12 cellular contexts compared by ENCODE assay signal in genomic region chrX:9285342-9285771, GRCh38.
A peak's percentile ranks its signal among the peaks of the same experiment; 100 is the strongest.
DNase-seq lines count a peak whose midpoint lies in the region; ATAC-seq and TF ChIP-seq lines count a peak whose summit lies in the region.
"Had no signal": no experiment of that assay in that cellular context is flagged by ENCODE, and none has a peak within 500 bp of the region (broad histone marks: within the 10 kb centered on the region; RNA-seq: fewer than 3 reads in every experiment).

No MANE protein-coding gene starts in this region.

- ATAC-seq in HG03342 (IDR thresholded peaks at IDR 0.05; ENCODE audit: unreplicated experiment), result peak; percentile 47
- ATAC-seq in activated CD8-positive, alpha-beta T cell treated with anti-CD3 and anti-CD28 coated beads for 36 hours, result peak; percentile 96
- ATAC-seq in activated naive CD8-positive, alpha-beta T cell treated with anti-CD3 and anti-CD28 coated beads, Interleukin-2, amount 50 U/mL, for 24 hours, result peak; percentile 97

- intact Hi-C loops in activated CD8-positive, alpha-beta T cell treated with anti-CD3 and anti-CD28 coated beads for 36 hours (cut with micrococcal nuclease), result loop anchor here (10.0 kb wide), 1 partner anchor 179 kb away; the partner anchor contains the start of gene TBL1X

- no peak overlapping the region for H3K4me3 Mint-ChIP-seq in activated CD8-positive, alpha-beta T cell treated with anti-CD3 and anti-CD28 coated beads for 36 hours
- peak overlapping the region; percentile 74 for H3K4me3 Mint-ChIP-seq in activated naive CD8-positive, alpha-beta T cell treated with anti-CD3 and anti-CD28 coated beads, Interleukin-2, amount 50 U/mL, for 24 hours

- H3K9me3 Mint-ChIP-seq in activated CD8-positive, alpha-beta T cell treated with anti-CD3 and anti-CD28 coated beads for 36 hours, result no peaks in the 10 kb centered on the region
- no peaks in the 10 kb centered on the region for H3K9me3 Mint-ChIP-seq in activated naive CD8-positive, alpha-beta T cell treated with anti-CD3 and anti-CD28 coated beads, Interleukin-2, amount 50 U/mL, for 24 hours

- H3K27ac ChIP-seq in caudate nucleus (ENCODE audit: low read depth, low read length), result no peak overlapping the region

- DNase-seq in activated CD8-positive, alpha-beta T cell treated with anti-CD3 and anti-CD28 coated beads for 36 hours, result peak; percentile 86
- DNase-seq in activated naive CD8-positive, alpha-beta T cell treated with anti-CD3 and anti-CD28 coated beads, Interleukin-2, amount 50 U/mL, for 24 hours, result peak; percentile 55
- peak; percentile 15 to 58 for DNase-seq in stimulated activated CD8-positive, alpha-beta memory T cell treated with anti-CD3 and anti-CD28 coated beads, Interleukin-4, amount 100 ng/mL, for 4 hours (ENCODE audit: low read depth in 2 of 2, low spot score in 1 of 2)
- DNase-seq in AG20443 (ENCODE audit: low spot score) (no peak), NCI-H510A (lab: John Stamatoyannopoulos, UW) (no peak), caudate nucleus (lab: John Stamatoyannopoulos, UW) (no peak), SKM-1 (lab: John Stamatoyannopoulos, UW; ENCODE audit: unreplicated experiment) (no peak)
- DNase-seq: DMS 273 treated with DMSO at 0.1 percent for 48 hours, midbrain, NCI-H187 treated with DMSO at 0.1 percent for 48 hours, SW 1271 had no signal

- CTCF ChIA-PET in activated CD8-positive, alpha-beta T cell treated with anti-CD3 and anti-CD28 coated beads for 36 hours (lab: Charles Lee), result no interaction called here

- H3K27ac Mint-ChIP-seq in activated CD8-positive, alpha-beta T cell treated with anti-CD3 and anti-CD28 coated beads for 36 hours, result peak overlapping the region; percentile 89
- peak overlapping the region; percentile 94 for H3K27ac Mint-ChIP-seq in activated naive CD8-positive, alpha-beta T cell treated with anti-CD3 and anti-CD28 coated beads, Interleukin-2, amount 50 U/mL, for 24 hours

- H3K4me1 Mint-ChIP-seq in activated CD8-positive, alpha-beta T cell treated with anti-CD3 and anti-CD28 coated beads for 36 hours (ENCODE audit: low read depth), result peaks cover 32% of the 10 kb centered on the region
- peaks cover 39% of the 10 kb centered on the region for H3K4me1 Mint-ChIP-seq in activated naive CD8-positive, alpha-beta T cell treated with anti-CD3 and anti-CD28 coated beads, Interleukin-2, amount 50 U/mL, for 24 hours

- POLR2A ChIA-PET in activated CD8-positive, alpha-beta T cell treated with anti-CD3 and anti-CD28 coated beads for 36 hours (lab: Charles Lee), result no interaction called here

- no peaks in the 10 kb centered on the region for H3K27me3 Mint-ChIP-seq in activated CD8-positive, alpha-beta T cell treated with anti-CD3 and anti-CD28 coated beads for 36 hours
- no peaks in the 10 kb centered on the region for H3K27me3 Mint-ChIP-seq in activated naive CD8-positive, alpha-beta T cell treated with anti-CD3 and anti-CD28 coated beads, Interleukin-2, amount 50 U/mL, for 24 hours

- TF ChIP-seq CTCF in activated CD8-positive, alpha-beta T cell treated with anti-CD3 and anti-CD28 coated beads for 36 hours (IDR thresholded peaks at IDR 0.05), result no peak

- no peaks in the 10 kb centered on the region for H3K36me3 Mint-ChIP-seq in activated CD8-positive, alpha-beta T cell treated with anti-CD3 and anti-CD28 coated beads for 36 hours (ENCODE audit: low read depth)
- no peaks in the 10 kb centered on the region for H3K36me3 Mint-ChIP-seq in activated naive CD8-positive, alpha-beta T cell treated with anti-CD3 and anti-CD28 coated beads, Interleukin-2, amount 50 U/mL, for 24 hours (ENCODE audit: low read depth)

Comparison
In these comparisons a context has a peak if more than half of its experiments do, and no peak if none do; other contexts are left out.
1. ATAC-seq: peak in every context shown above with its lines; median percentile 97 in activated naive CD8-positive, alpha-beta T cell treated with anti-CD3 and anti-CD28 coated beads, Interleukin-2, amount 50 U/mL, for 24 hours; 96 in activated CD8-positive, alpha-beta T cell treated with anti-CD3 and anti-CD28 coated beads for 36 hours; 47 in HG03342.
2. DNase-seq: peak in activated CD8-positive, alpha-beta T cell treated with anti-CD3 and anti-CD28 coated beads for 36 hours (single experiment), activated naive CD8-positive, alpha-beta T cell treated with anti-CD3 and anti-CD28 coated beads, Interleukin-2, amount 50 U/mL, for 24 hours (single experiment) and stimulated activated CD8-positive, alpha-beta memory T cell treated with anti-CD3 and anti-CD28 coated beads, Interleukin-4, amount 100 ng/mL, for 4 hours (2 of 2); none in AG20443 (single experiment), NCI-H510A (single experiment), caudate nucleus (0 of 61) and SKM-1 (single experiment).